1 cellular context compared by ENCODE assay signal in the genomic region with DNA sequence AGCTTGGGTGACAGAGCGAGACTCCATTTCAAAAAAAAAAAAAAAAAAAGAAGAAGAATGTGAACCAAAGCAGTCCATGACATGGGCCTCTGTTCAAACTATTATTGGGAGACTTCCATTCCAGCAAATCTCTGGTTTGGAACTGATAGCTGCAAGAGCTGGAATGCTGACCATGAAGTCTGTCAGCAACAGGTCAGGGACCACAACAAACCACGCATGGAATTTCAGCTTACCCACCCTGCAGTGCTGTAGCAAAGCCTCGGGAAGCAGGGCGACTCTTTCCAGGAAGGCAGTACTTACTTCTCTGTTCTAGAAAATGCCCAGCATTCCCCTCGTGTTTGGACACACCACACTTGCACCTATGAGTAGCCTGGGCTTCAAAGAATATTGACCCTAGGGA.
TF ChIP-seq lines count a peak whose summit lies in the region.

No MANE protein-coding gene starts in this region.

TF ChIP-seq in IMR-90, 13 proteins besides CTCF, POLR2A, EP300 and RAD21:
- TF ChIP-seq ELK1 (IDR thresholded peaks at IDR 0.05; ENCODE audit: borderline replicate concordance, low read depth, low read length) (no peak), SMC3 (IDR thresholded peaks at IDR 0.05; ENCODE audit: low read depth, low read length) (no peak), RCOR1 (IDR thresholded peaks at IDR 0.05; ENCODE audit: insufficient replicate concordance, low read length) (no peak), FOS (IDR thresholded peaks at IDR 0.05; ENCODE audit: low read depth, low read length) (0 out of 2 replicates have a peak, but pooled peaks have one; percentile 13), MAFK (IDR thresholded peaks at IDR 0.05; ENCODE audit: low read depth, low read length) (peak; percentile 35; the same call in 1 of the 2 replicates), MXI1 (IDR thresholded peaks at IDR 0.05; ENCODE audit: borderline replicate concordance, low read depth, low read length) (no peak), MAZ (IDR thresholded peaks at IDR 0.05; ENCODE audit: borderline replicate concordance, low read depth, low read length) (no peak), BHLHE40 (IDR thresholded peaks at IDR 0.05; ENCODE audit: low read depth, low read length) (no peak), CEBPB (IDR thresholded peaks at IDR 0.05; ENCODE audit: low read depth, low read length) (peak; percentile 34; the same call in 1 of the 2 replicates), RFX5 (IDR thresholded peaks at IDR 0.05; ENCODE audit: low read depth, low read length) (no peak), NFE2L2 (IDR thresholded peaks at IDR 0.05; ENCODE audit: low read depth, low read length) (0 out of 2 replicates have a peak, but pooled peaks have one; percentile 10), CHD1 (IDR thresholded peaks at IDR 0.05; ENCODE audit: low read depth, low read length) (no peak)
- TF ChIP-seq, protein P1, sequence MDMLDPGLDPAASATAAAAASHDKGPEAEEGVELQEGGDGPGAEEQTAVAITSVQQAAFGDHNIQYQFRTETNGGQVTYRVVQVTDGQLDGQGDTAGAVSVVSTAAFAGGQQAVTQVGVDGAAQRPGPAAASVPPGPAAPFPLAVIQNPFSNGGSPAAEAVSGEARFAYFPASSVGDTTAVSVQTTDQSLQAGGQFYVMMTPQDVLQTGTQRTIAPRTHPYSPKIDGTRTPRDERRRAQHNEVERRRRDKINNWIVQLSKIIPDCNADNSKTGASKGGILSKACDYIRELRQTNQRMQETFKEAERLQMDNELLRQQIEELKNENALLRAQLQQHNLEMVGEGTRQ (IDR thresholded peaks at IDR 0.05; ENCODE audit: low read depth, low read length), result no peak
TF ChIP-seq in IMR-90: peak in this region for 4.
